Comparison of ENCODE assay signal across 34 cellular contexts in genomic region chr5:79999722-80000121, GRCh38.
"Had no signal": no experiment of that assay in that cellular context is flagged by ENCODE, and none has a peak within 500 bp of the region (broad histone marks: within the 10 kb centered on the region; RNA-seq: fewer than 3 reads in every experiment).

No MANE protein-coding gene starts in this region.

- H3K9me3 ChIP-seq: adrenal gland, body of pancreas, breast epithelium had no signal

- H3K36me3 ChIP-seq: adrenal gland, brain microvascular endothelial cell, breast epithelium had no signal

- H3K4me1 ChIP-seq: adrenal gland, body of pancreas, breast epithelium had no signal

- H3K27me3 ChIP-seq: adrenal gland, body of pancreas, brain microvascular endothelial cell, breast epithelium had no signal

- DNase-seq: activated B cell treated with CpG ODN at 0.5 μM for 24 hours; activated CD4-positive, alpha-beta memory T cell treated with anti-CD3 and anti-CD28 coated beads for 36 hours; activated CD4-positive, alpha-beta T cell treated with anti-CD3 and anti-CD28 coated beads for 4 hours; activated CD4-positive, alpha-beta T cell treated with anti-CD3 and anti-CD28 coated beads, Interleukin-2, amount 10 ng/mL, durations not matched to agents 24 days and 14 days; activated CD4-positive, alpha-beta T cell treated with anti-CD3 and anti-CD28 coated beads, Interleukin-2, amount 50 U/mL, for 1 hour; activated CD4-positive, alpha-beta T cell treated with anti-CD3 and anti-CD28 coated beads, Interleukin-2, amount 50 U/mL, for 4 hours; activated CD4-positive, CD25-positive, alpha-beta regulatory T cell treated with anti-CD3 and anti-CD28 coated beads, Interleukin-2, amount 50 U/mL, for 72 hours; activated CD8-positive, alpha-beta memory T cell treated with anti-CD3 and anti-CD28 coated beads, Interleukin-2, amount 50 U/mL, for 4 hours; activated effector memory CD4-positive, alpha-beta T cell treated with anti-CD3 and anti-CD28 coated beads, Interleukin-2, amount 50 U/mL, for 16 hours; activated gamma-delta T cell treated with Interleukin-2 at 50 U/mL for 16 hours; activated naive CD4-positive, alpha-beta T cell; activated naive CD4-positive, alpha-beta T cell treated with anti-CD3 and anti-CD28 coated beads for 36 hours; activated naive CD4-positive, alpha-beta T cell treated with anti-CD3 and anti-CD28 coated beads, Interleukin-2, amount 50 U/mL, for 16 hours; activated naive CD8-positive, alpha-beta T cell treated with anti-CD3 and anti-CD28 coated beads, Interleukin-2, amount 10 ng/mL, durations not matched to agents 7 days and 5 days; activated T-cell treated with anti-CD3 and anti-CD28 coated beads for 4 hours; activated T-cell treated with anti-CD3 and anti-CD28 coated beads, Interleukin-2, amount 50 U/mL, for 1 hour; activated T-cell treated with anti-CD3 and anti-CD28 coated beads, Interleukin-2, amount 50 U/mL, for 4 hours; activated T-cell treated with anti-CD3 and anti-CD28 coated beads, Interleukin-2, amount 50 U/mL, for 72 hours; adrenal gland; amniotic stem cell; aorta; body of pancreas; brain microvascular endothelial cell; central memory CD4-positive, alpha-beta T cell; T-helper 1 cell; T-helper 2 cell; T-helper 9 cell had no signal

- ATAC-seq: activated naive CD4-positive, alpha-beta T cell treated with anti-CD3 and anti-CD28 coated beads, Interleukin-2, amount 50 U/mL, for 72 hours; activated T-cell treated with anti-CD3 and anti-CD28 coated beads, Interleukin-2, amount 50 U/mL, for 4 hours; activated T-cell treated with anti-CD3 and anti-CD28 coated beads, Interleukin-2, amount 50 U/mL, for 72 hours; activated T-helper 17 cell treated with anti-CD3 and anti-CD28 coated beads, Interleukin-2, amount 50 U/mL, for 72 hours; body of pancreas had no signal

- H3K27me3 Mint-ChIP-seq: activated naive CD8-positive, alpha-beta T cell treated with anti-CD3 and anti-CD28 coated beads, Interleukin-2, amount 10 ng/mL, durations not matched to agents 7 days and 5 days had no signal

- H3K4me3 Mint-ChIP-seq: activated B cell treated with CpG ODN at 0.5 μM for 24 hours; activated CD4-positive, alpha-beta memory T cell treated with anti-CD3 and anti-CD28 coated beads for 36 hours; activated CD4-positive, alpha-beta T cell treated with anti-CD3 and anti-CD28 coated beads, Interleukin-2, amount 10 ng/mL, durations not matched to agents 24 days and 14 days; activated naive CD4-positive, alpha-beta T cell treated with anti-CD3 and anti-CD28 coated beads for 36 hours; activated naive CD8-positive, alpha-beta T cell treated with anti-CD3 and anti-CD28 coated beads, Interleukin-2, amount 10 ng/mL, durations not matched to agents 7 days and 5 days; activated T-cell treated with anti-CD3 and anti-CD28 coated beads, Interleukin-2, amount 50 U/mL, for 4 hours; activated T-cell treated with anti-CD3 and anti-CD28 coated beads, Interleukin-2, amount 50 U/mL, for 72 hours; activated T-helper 1 cell treated with anti-CD3 and anti-CD28 coated beads, Interleukin-12 subunit alpha, Interleukin-12 subunit beta, Interleukin-2, Interleukin-4 antibody, amounts not matched to agents 30 ng/mL and 10 ng/mL and 1 ng/mL, durations not matched to agents 14 hours and 24 hours and 36 hours; activated T-helper 17 cell treated with anti-CD3 and anti-CD28 coated beads, Interleukin-2, amount 50 U/mL, for 72 hours; T-helper 1 cell treated with Interleukin-12 subunit alpha and Interleukin-12 subunit beta and Interleukin-4 antibody, amounts not matched to agents 30 μg/mL and 1 μg/mL, for 36 hours; T-helper 2 cell treated with Interferon-gamma antibody and Interleukin-4, amounts not matched to agents 5 μg/mL and 100 μg/mL, for 36 hours had no signal

- H3K27ac Mint-ChIP-seq: activated B cell treated with CpG ODN at 0.5 μM for 24 hours; activated CD4-positive, alpha-beta memory T cell treated with anti-CD3 and anti-CD28 coated beads for 36 hours; activated CD4-positive, alpha-beta T cell treated with anti-CD3 and anti-CD28 coated beads, Interleukin-2, amount 10 ng/mL, durations not matched to agents 24 days and 14 days; activated naive CD4-positive, alpha-beta T cell treated with anti-CD3 and anti-CD28 coated beads for 36 hours; activated naive CD4-positive, alpha-beta T cell treated with anti-CD3 and anti-CD28 coated beads, Interleukin-2, amount 50 U/mL, for 72 hours; activated naive CD8-positive, alpha-beta T cell treated with anti-CD3 and anti-CD28 coated beads, Interleukin-2, amount 10 ng/mL, durations not matched to agents 7 days and 5 days; activated T-cell treated with anti-CD3 and anti-CD28 coated beads, Interleukin-2, amount 50 U/mL, for 72 hours; activated T-helper 1 cell treated with anti-CD3 and anti-CD28 coated beads, Interleukin-12 subunit alpha, Interleukin-12 subunit beta, Interleukin-2, Interleukin-4 antibody, amounts not matched to agents 30 ng/mL and 10 ng/mL and 1 ng/mL, durations not matched to agents 14 hours and 24 hours and 36 hours; activated T-helper 17 cell treated with anti-CD3 and anti-CD28 coated beads, Interleukin-2, amount 50 U/mL, for 72 hours; T-helper 1 cell treated with Interleukin-12 subunit alpha and Interleukin-12 subunit beta and Interleukin-4 antibody, amounts not matched to agents 30 μg/mL and 1 μg/mL, for 36 hours; T-helper 2 cell treated with Interferon-gamma antibody and Interleukin-4, amounts not matched to agents 5 μg/mL and 100 μg/mL, for 36 hours had no signal

- H3K27ac ChIP-seq: adrenal gland, body of pancreas, brain microvascular endothelial cell, breast epithelium, VCaP had no signal

- H3K4me1 Mint-ChIP-seq: activated B cell treated with CpG ODN at 0.5 μM for 24 hours; activated naive CD8-positive, alpha-beta T cell treated with anti-CD3 and anti-CD28 coated beads, Interleukin-2, amount 10 ng/mL, durations not matched to agents 7 days and 5 days; activated T-helper 17 cell treated with anti-CD3 and anti-CD28 coated beads, Interleukin-2, amount 50 U/mL, for 72 hours had no signal

- H3K4me3 ChIP-seq: adrenal gland, body of pancreas, breast epithelium had no signal

- H3K9me3 Mint-ChIP-seq: activated B cell treated with CpG ODN at 0.5 μM for 24 hours; activated CD4-positive, alpha-beta memory T cell treated with anti-CD3 and anti-CD28 coated beads for 36 hours; activated naive CD4-positive, alpha-beta T cell treated with anti-CD3 and anti-CD28 coated beads for 36 hours; activated naive CD4-positive, alpha-beta T cell treated with anti-CD3 and anti-CD28 coated beads, Interleukin-2, amount 50 U/mL, for 72 hours; activated naive CD8-positive, alpha-beta T cell treated with anti-CD3 and anti-CD28 coated beads, Interleukin-2, amount 10 ng/mL, durations not matched to agents 7 days and 5 days; activated T-cell treated with anti-CD3 and anti-CD28 coated beads, Interleukin-2, amount 50 U/mL, for 4 hours; activated T-helper 1 cell treated with anti-CD3 and anti-CD28 coated beads, Interleukin-12 subunit alpha, Interleukin-12 subunit beta, Interleukin-2, Interleukin-4 antibody, amounts not matched to agents 30 ng/mL and 10 ng/mL and 1 ng/mL, durations not matched to agents 14 hours and 24 hours and 36 hours; activated T-helper 17 cell treated with anti-CD3 and anti-CD28 coated beads, Interleukin-2, amount 50 U/mL, for 72 hours; T-helper 2 cell treated with Interferon-gamma antibody and Interleukin-4, amounts not matched to agents 5 μg/mL and 100 μg/mL, for 36 hours had no signal
